Comparison of ENCODE assay signal across 16 cellular contexts in genomic region chr5:132871459-132871858, GRCh38. TPM values are rescaled to one million over a fixed set of nuclear protein-coding genes. Genes with fewer than 3 reads are reported as not detected.
DNase-seq lines count a peak whose midpoint lies in the region; ATAC-seq and TF ChIP-seq lines count a peak whose summit lies in the region.
"Had no signal": no experiment of that assay in that cellular context is flagged by ENCODE, and none has a peak within 500 bp of the region (broad histone marks: within the 10 kb centered on the region; RNA-seq: fewer than 3 reads in every experiment).

No MANE protein-coding gene starts in this region.

- peaks cover 4 to 23% (median 11%) of the 10 kb centered on the region in 4 donors for H3K36me3 ChIP-seq in liver (ENCODE audit: control insufficient read depth in 4 of 4, insufficient read depth in 3 of 4, low read depth in 1 of 4, low read length in 3 of 4)

- TF ChIP-seq RAD21 in liver (IDR thresholded peaks at IDR 0.05), result no peak

- peaks cover 15 to 55% (median 35%) of the 10 kb centered on the region in 4 donors for H3K4me1 ChIP-seq in liver (ENCODE audit: control insufficient read depth in 4 of 4, insufficient read depth in 4 of 4, low read length in 3 of 4)

- no peak for DNase-seq in activated naive CD8-positive, alpha-beta T cell treated with anti-CD3 and anti-CD28 coated beads, Interleukin-2, amount 50 U/mL, for 24 hours
- DNase-seq in HFFc6, result no peak
- no peak for DNase-seq in stimulated activated effector memory CD8-positive, alpha-beta T cell treated with anti-CD3 and anti-CD28 coated beads, Interleukin-12 subunit alpha, Interleukin-12 subunit beta, amount 100 ng/mL, for 72 hours (ENCODE audit: low spot score in 2 of 2)
- no peak for DNase-seq in immature natural killer cell
- DNase-seq: DMS153, H9, NCI-H187 treated with DMSO at 0.1 percent for 48 hours, NCI-H526 treated with DMSO at 0.1 percent for 48 hours, SHP77 had no signal

- no peaks in the 10 kb centered on the region for H3K27me3 Mint-ChIP-seq in activated naive CD8-positive, alpha-beta T cell
- H3K27me3 Mint-ChIP-seq in activated naive CD8-positive, alpha-beta T cell treated with anti-CD3 and anti-CD28 coated beads, Interleukin-2, amount 50 U/mL, for 24 hours, result no peaks in the 10 kb centered on the region
- peaks cover 7% of the 10 kb centered on the region for H3K27me3 Mint-ChIP-seq in HFFc6 (ENCODE audit: insufficient read depth)
- peaks cover 2 to 10% (median 6%) of the 10 kb centered on the region in 3 donors for H3K27me3 Mint-ChIP-seq in immature natural killer cell (ENCODE audit: low read depth in 3 of 3)

- peak overlapping the region in 1 of 2 donors; percentile 59 for H3K9ac ChIP-seq in liver (ENCODE audit: low read depth in 1 of 2, low read length in 2 of 2)
- H3K9ac ChIP-seq: BLaER1 treated with 17β-estradiol and CSF1 and Interleukin-3, amounts not matched to agents 10 nM and 100 nM had no signal

- no peaks in the 10 kb centered on the region for H3K9me3 Mint-ChIP-seq in activated naive CD8-positive, alpha-beta T cell (ENCODE audit: low read depth)
- H3K9me3 Mint-ChIP-seq in activated naive CD8-positive, alpha-beta T cell treated with anti-CD3 and anti-CD28 coated beads, Interleukin-2, amount 50 U/mL, for 24 hours, result no peaks in the 10 kb centered on the region
- H3K9me3 Mint-ChIP-seq in HFFc6 (no peaks in the 10 kb centered on the region), immature natural killer cell (no peaks in the 10 kb centered on the region)
- H3K9me3 Mint-ChIP-seq in stimulated activated effector memory CD8-positive, alpha-beta T cell treated with anti-CD3 and anti-CD28 coated beads, Interleukin-12 subunit alpha, Interleukin-12 subunit beta, amount 100 ng/mL, for 72 hours, result no peaks in the 10 kb centered on the region

- peak overlapping the region; percentile 46 for H3K27ac Mint-ChIP-seq in activated naive CD8-positive, alpha-beta T cell
- H3K27ac Mint-ChIP-seq in activated naive CD8-positive, alpha-beta T cell treated with anti-CD3 and anti-CD28 coated beads, Interleukin-2, amount 50 U/mL, for 24 hours, result no peak overlapping the region
- peak overlapping the region; percentile 57 for H3K27ac Mint-ChIP-seq in HFFc6
- peak overlapping the region; percentile 89 for H3K27ac Mint-ChIP-seq in stimulated activated effector memory CD8-positive, alpha-beta T cell treated with anti-CD3 and anti-CD28 coated beads, Interleukin-12 subunit alpha, Interleukin-12 subunit beta, amount 100 ng/mL, for 72 hours
- H3K27ac Mint-ChIP-seq in immature natural killer cell, result peak overlapping the region in 2 of 6 donors; percentile 22 to 55

- H3K27me3 ChIP-seq in liver (ENCODE audit: control insufficient read depth in 4 of 4, insufficient read depth in 4 of 4, low read length in 3 of 4), result no peaks in the 10 kb centered on the region
- H3K27me3 ChIP-seq: BLaER1 treated with 17β-estradiol and CSF1 and Interleukin-3, amounts not matched to agents 10 nM and 100 nM had no signal

- no peak overlapping the region for H3K4me3 Mint-ChIP-seq in activated naive CD8-positive, alpha-beta T cell
- H3K4me3 Mint-ChIP-seq in activated naive CD8-positive, alpha-beta T cell treated with anti-CD3 and anti-CD28 coated beads, Interleukin-2, amount 50 U/mL, for 24 hours, result no peak overlapping the region
- no peak overlapping the region; the same call in 1 of the 2 replicates for H3K4me3 Mint-ChIP-seq in HFFc6
- H3K4me3 Mint-ChIP-seq in stimulated activated effector memory CD8-positive, alpha-beta T cell treated with anti-CD3 and anti-CD28 coated beads, Interleukin-12 subunit alpha, Interleukin-12 subunit beta, amount 100 ng/mL, for 72 hours, result no peak overlapping the region
- no peak overlapping the region for H3K4me3 Mint-ChIP-seq in immature natural killer cell
- H3K4me3 Mint-ChIP-seq: H9 had no signal

- H3K9me3 ChIP-seq in liver (ENCODE audit: control insufficient read depth in 4 of 4, low read length in 3 of 4), result no peaks in the 10 kb centered on the region
- H3K9me3 ChIP-seq: BLaER1 treated with 17β-estradiol and CSF1 and Interleukin-3, amounts not matched to agents 10 nM and 100 nM had no signal

- H3K4me1 Mint-ChIP-seq in activated naive CD8-positive, alpha-beta T cell (ENCODE audit: low read depth), result peaks cover 16% of the 10 kb centered on the region
- H3K4me1 Mint-ChIP-seq in activated naive CD8-positive, alpha-beta T cell treated with anti-CD3 and anti-CD28 coated beads, Interleukin-2, amount 50 U/mL, for 24 hours, result peaks cover 19% of the 10 kb centered on the region
- H3K4me1 Mint-ChIP-seq in HFFc6 (ENCODE audit: low read depth), result peaks cover 36% of the 10 kb centered on the region
- H3K4me1 Mint-ChIP-seq in stimulated activated effector memory CD8-positive, alpha-beta T cell treated with anti-CD3 and anti-CD28 coated beads, Interleukin-12 subunit alpha, Interleukin-12 subunit beta, amount 100 ng/mL, for 72 hours, result peaks cover 17% of the 10 kb centered on the region
- peaks cover 10 to 22% of the 10 kb centered on the region in 2 donors for H3K4me1 Mint-ChIP-seq in immature natural killer cell

- H3K4me3 ChIP-seq in liver (ENCODE audit: low read depth in 1 of 3, low read length in 3 of 3), result no peak overlapping the region
- H3K4me3 ChIP-seq: BLaER1 treated with 17β-estradiol and CSF1 and Interleukin-3, amounts not matched to agents 10 nM and 100 nM had no signal

- H3K36me3 Mint-ChIP-seq in activated naive CD8-positive, alpha-beta T cell, result peaks cover 11% of the 10 kb centered on the region
- H3K36me3 Mint-ChIP-seq in activated naive CD8-positive, alpha-beta T cell treated with anti-CD3 and anti-CD28 coated beads, Interleukin-2, amount 50 U/mL, for 24 hours (ENCODE audit: low read depth), result peaks cover 44% of the 10 kb centered on the region
- peaks cover 39% of the 10 kb centered on the region for H3K36me3 Mint-ChIP-seq in HFFc6 (ENCODE audit: low read depth)
- H3K36me3 Mint-ChIP-seq in stimulated activated effector memory CD8-positive, alpha-beta T cell treated with anti-CD3 and anti-CD28 coated beads, Interleukin-12 subunit alpha, Interleukin-12 subunit beta, amount 100 ng/mL, for 72 hours, result peaks cover 78% of the 10 kb centered on the region
- peaks cover 0 to 4% (median 0%) of the 10 kb centered on the region in 3 donors for H3K36me3 Mint-ChIP-seq in immature natural killer cell

- TF ChIP-seq CTCF in HFFc6 (IDR thresholded peaks at IDR 0.05) (no peak), liver (IDR thresholded peaks at IDR 0.05; ENCODE audit: low read depth, low read length, missing input control) (no peak)

- WGBS in liver, result 94% methylated on average over 3 of the region's 3 CpGs

- peak overlapping the region; percentile 87 to 97 for H3K27ac ChIP-seq in liver (ENCODE audit: low read depth in 1 of 2, low read length in 2 of 2)
- H3K27ac ChIP-seq: BLaER1 treated with 17β-estradiol and CSF1 and Interleukin-3, amounts not matched to agents 10 nM and 100 nM; HL-60 had no signal

- no peak for ATAC-seq in activated naive CD8-positive, alpha-beta T cell treated with anti-CD3 and anti-CD28 coated beads, Interleukin-2, amount 50 U/mL, for 24 hours
- ATAC-seq in stimulated activated effector memory CD8-positive, alpha-beta T cell treated with anti-CD3 and anti-CD28 coated beads, Interleukin-12 subunit alpha, Interleukin-12 subunit beta, amount 100 ng/mL, for 72 hours, result no peak
- no peak for ATAC-seq in GM18868 (IDR thresholded peaks at IDR 0.05; ENCODE audit: unreplicated experiment)
- no peak for ATAC-seq in HG02885 (IDR thresholded peaks at IDR 0.05; ENCODE audit: poor library complexity, unreplicated experiment)

TF ChIP-seq in liver, 16 proteins besides CTCF, POLR2A, EP300 and RAD21:
- TF ChIP-seq HNF4A (conservative IDR thresholded peaks at IDR 0.05) (no peak), FOXA2 (IDR thresholded peaks at IDR 0.05) (no peak), HNF4G (IDR thresholded peaks at IDR 0.05) (no peak), NR2F2 (IDR thresholded peaks at IDR 0.05) (no peak)

RNA-seq across cellular contexts. Expression of gene LEAP2, which starts 2.0 kb away (rescaled TPM):
- total RNA-seq in HFFc6 (2021; fragmentation: NEBNext Ultra II Directional; extraction: Animal tissue kit (Norgen Biotek cat#: 25700)), result under 1 TPM; 0.09 to 0.51 (median 0.41) TPM
- total RNA-seq in liver, result 10 to 100 TPM; 12.0 to 56.7 TPM
- polyA plus RNA-seq in liver (100 to 1,000 TPM in 1 of 2 donors, 10 to 100 TPM in 1; 68.1 to 736 TPM), immature natural killer cell (1 to 10 TPM in 1 of 3 donors, under 1 TPM in 2; 0.50 to 2.0 (median 0.54) TPM)

RNA-seq across cellular contexts. Expression of gene UQCRQ, which starts 5.0 kb away (rescaled TPM):
- 100 to 1,000 TPM; 501 to 678 (median 615) TPM for total RNA-seq in HFFc6 (2021; fragmentation: NEBNext Ultra II Directional; extraction: Animal tissue kit (Norgen Biotek cat#: 25700))
- 100 to 1,000 TPM in 1 of 2 donors, 10 to 100 TPM in 1; 62.5 to 103 TPM for total RNA-seq in liver
- polyA plus RNA-seq in liver, result 1,000 to 10,000 TPM in 1 of 2 donors, 100 to 1,000 TPM in 1; 548 to 2,326 TPM
- polyA plus RNA-seq in immature natural killer cell, result 100 to 1,000 TPM; 554 to 923 (median 597) TPM

RNA-seq across cellular contexts. Expression of gene GDF9, which starts 5.2 kb away (rescaled TPM):
- total RNA-seq in HFFc6 (2021; fragmentation: NEBNext Ultra II Directional; extraction: Animal tissue kit (Norgen Biotek cat#: 25700)), result under 1 TPM in 3 of 6 experiments, not detected in 3; 0.09 to 0.14 (median 0.12) TPM
- under 1 TPM in 1 of 2 donors, not detected in 1; 0.08 TPM for total RNA-seq in liver
- polyA plus RNA-seq in liver (under 1 TPM; 0.08 to 0.10 TPM), immature natural killer cell (under 1 TPM in 1 of 3 donors, not detected in 2; 0.12 TPM)

RNA-seq across cellular contexts. Expression of gene SHROOM1, which starts 41.0 kb away (rescaled TPM):
- total RNA-seq in HFFc6 (2021; fragmentation: NEBNext Ultra II Directional; extraction: Animal tissue kit (Norgen Biotek cat#: 25700)), result 10 to 100 TPM in 1 of 6 experiments, 1 to 10 TPM in 5; 7.8 to 12.2 (median 8.6) TPM
- total RNA-seq in liver, result 10 to 100 TPM in 1 of 2 donors, 1 to 10 TPM in 1; 6.1 to 23.0 TPM
- 10 to 100 TPM; 13.7 to 28.5 TPM for polyA plus RNA-seq in liver
- 1 to 10 TPM in 1 of 3 donors, not detected in 2; 1.4 TPM for polyA plus RNA-seq in immature natural killer cell

RNA-seq across cellular contexts. Expression of gene SOWAHA, which starts 58.4 kb away (rescaled TPM):
- total RNA-seq in HFFc6 (2021; fragmentation: NEBNext Ultra II Directional; extraction: Animal tissue kit (Norgen Biotek cat#: 25700)), result not detected
- 1 to 10 TPM; 1.6 to 1.9 TPM for total RNA-seq in liver
- 1 to 10 TPM; 1.3 to 2.2 TPM for polyA plus RNA-seq in liver
- polyA plus RNA-seq in immature natural killer cell, result not detected
- total RNA-seq: OCI-LY7 had no signal

Comparison
In these comparisons a context has a peak if more than half of its experiments do, and no peak if none do; other contexts are left out.
1. RNA of gene LEAP2, which starts 2.0 kb away (total RNA-seq): 12.0 to 56.7 TPM in liver; 0.09 to 0.51 TPM in HFFc6; every median in the first group is over 4 times any median in the second.
2. RNA of gene UQCRQ, which starts 5.0 kb away (total RNA-seq): 501 to 678 TPM in HFFc6; 62.5 to 103 TPM in liver; every median in the first group is over 4 times any median in the second.